Comparison of ENCODE assay signal across 8 cellular contexts in the genomic region with DNA sequence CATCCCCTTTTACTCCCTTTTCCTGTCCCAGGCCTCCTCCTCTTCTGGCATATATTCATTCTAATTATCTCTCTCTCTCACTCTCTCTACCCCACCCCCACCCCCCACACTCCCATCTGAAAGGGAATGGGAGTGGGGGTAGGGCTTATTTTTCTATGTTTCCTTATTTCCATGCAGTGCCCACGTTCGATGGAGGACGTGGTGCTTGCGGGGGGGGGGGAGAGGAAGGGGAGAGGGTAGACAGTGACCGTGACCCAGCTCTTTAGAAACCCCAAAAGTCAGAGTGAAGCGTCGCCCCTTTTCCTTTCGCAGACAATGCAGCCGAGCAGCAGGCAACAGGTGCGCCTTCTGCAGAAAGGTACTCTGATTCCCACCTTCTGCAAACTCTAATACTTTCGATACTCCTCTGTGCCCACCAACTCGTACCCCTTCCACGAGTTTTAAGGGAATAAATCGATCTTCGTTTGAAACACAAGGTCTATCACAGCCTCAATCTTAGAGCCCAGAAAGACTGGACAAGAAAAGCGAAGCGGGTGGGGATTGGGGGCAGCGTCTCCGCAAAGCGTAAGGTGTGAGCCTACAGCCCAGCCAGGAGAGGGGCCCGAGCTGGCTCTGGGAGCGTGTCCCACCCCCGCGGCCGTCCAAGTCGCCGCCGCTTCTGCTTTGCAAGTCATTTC. TPM values are rescaled to one million over a fixed set of nuclear protein-coding genes. Genes with fewer than 3 reads are reported as not detected.
DNase-seq lines count a peak whose midpoint lies in the region; ATAC-seq and TF ChIP-seq lines count a peak whose summit lies in the region.

No MANE protein-coding gene starts in this region.

- peak overlapping the region; percentile 77 for H3K9ac ChIP-seq in HUES6 (ENCODE audit: low read length)

- in situ Hi-C loops in G401 (cut with HindIII; ENCODE audit: low sequenced_read_pairs) = no loop called here

- TF ChIP-seq CTCF in GM20000 (IDR thresholded peaks at IDR 0.05; ENCODE audit: extremely low read depth, missing control alignments) (no peak), cardiac muscle cell (IDR thresholded peaks at IDR 0.05; ENCODE audit: low read depth, low read length) (no peak)

- no peaks in the 10 kb centered on the region for H3K9me3 Mint-ChIP-seq in activated T-cell treated with anti-CD3 and anti-CD28 coated beads, Interleukin-2, amount 50 U/mL, for 4 hours

- peaks cover 18% of the 10 kb centered on the region for H3K36me3 Mint-ChIP-seq in activated T-cell treated with anti-CD3 and anti-CD28 coated beads, Interleukin-2, amount 50 U/mL, for 4 hours (ENCODE audit: insufficient read depth)

- H3K27me3 ChIP-seq in HUES6 (ENCODE audit: control insufficient read depth, insufficient read depth, low read length) (peaks cover 56% of the 10 kb centered on the region), cardiac muscle cell (peaks cover 44% of the 10 kb centered on the region)

- H3K4me1 ChIP-seq in HUES6 (ENCODE audit: control insufficient read depth, insufficient read depth, low read length) (peaks cover 14% of the 10 kb centered on the region), cardiac muscle cell (ENCODE audit: low read depth) (no peaks in the 10 kb centered on the region)

- no peaks in the 10 kb centered on the region for H3K9me3 ChIP-seq in HUES6 (ENCODE audit: control insufficient read depth, insufficient read depth, low read depth, low read length)
- no peaks in the 10 kb centered on the region for H3K9me3 ChIP-seq in cardiac muscle cell (ENCODE audit: low read depth)

- ATAC-seq in activated T-cell treated with anti-CD3 and anti-CD28 coated beads, Interleukin-2, amount 50 U/mL, for 4 hours = peak; percentile 5

- H3K4me1 Mint-ChIP-seq in activated T-cell treated with anti-CD3 and anti-CD28 coated beads, Interleukin-2, amount 50 U/mL, for 4 hours (ENCODE audit: low read depth) = peaks cover 50% of the 10 kb centered on the region

- H3K27ac ChIP-seq in HUES6 (ENCODE audit: low read depth, low read length) (no peak overlapping the region; the same call in 1 of the 2 replicates), cardiac muscle cell (peak overlapping the region; percentile 88)

- H3K4me3 Mint-ChIP-seq in activated T-cell treated with anti-CD3 and anti-CD28 coated beads, Interleukin-2, amount 50 U/mL, for 4 hours = peak overlapping the region; percentile 97

- H3K36me3 ChIP-seq in HUES6 (ENCODE audit: control insufficient read depth, insufficient read depth, low read length) = no peaks in the 10 kb centered on the region
- H3K36me3 ChIP-seq in cardiac muscle cell = no peaks in the 10 kb centered on the region

- peaks cover 10% of the 10 kb centered on the region for H3K27me3 Mint-ChIP-seq in activated T-cell treated with anti-CD3 and anti-CD28 coated beads, Interleukin-2, amount 50 U/mL, for 4 hours (ENCODE audit: low read depth)

- H3K4me3 ChIP-seq in HUES6 (ENCODE audit: low read depth, low read length) = peak overlapping the region; percentile 89
- H3K4me3 ChIP-seq in cardiac muscle cell = peak overlapping the region; percentile 74
- H3K4me3 ChIP-seq in skeletal muscle cell (ENCODE audit: low read depth, low read length) = peak overlapping the region; percentile 75

- DNase-seq in G401 (ENCODE audit: low spot score) (peak; percentile 48), GM20000 (ENCODE audit: low spot score) (peak; percentile 68), cardiac muscle cell (ENCODE audit: low read depth in 1 of 2, low spot score in 1 of 2) (no peak), skeletal muscle cell (ENCODE audit: low read depth) (no peak), SK-N-DZ (ENCODE audit: low spot score) (no peak), activated gamma-delta T cell treated with Interleukin-2 at 50 U/mL for 16 hours (no peak)
- DNase-seq in activated T-cell treated with anti-CD3 and anti-CD28 coated beads, Interleukin-2, amount 50 U/mL, for 4 hours = peak; percentile 18

RNA-seq across cellular contexts. Expression of gene NR4A2, which starts 0.9 kb away (rescaled TPM):
- not detected in 2 replicates for total RNA-seq in G401 (2014; rRNA removed; shearing (Covaris generic))
- 10 to 100 TPM; 27.8 to 29.7 (median 29.6) TPM for total RNA-seq in activated T-cell treated with anti-CD3 and anti-CD28 coated beads, Interleukin-2, amount 50 U/mL, for 4 hours
- total RNA-seq in cardiac muscle cell = 0.04 and 0.36 TPM in 2 replicates
- polyA plus RNA-seq in cardiac muscle cell = 0.17 and 0.35 TPM in 2 replicates
- polyA plus RNA-seq in SK-N-DZ (2014; cell fraction: cytosol; rRNA removed) = 0.13 and 0.28 TPM in 2 replicates
- 0.21 TPM in 1 of 2 replicates, not detected in the other for polyA plus RNA-seq in SK-N-DZ (2014; cell fraction: nucleus; rRNA removed)

Comparison
In these comparisons a context has a peak if more than half of its experiments do, and no peak if none do; other contexts are left out.
1. DNase-seq: peak in G401 (single experiment), GM20000 (single experiment) and activated T-cell treated with anti-CD3 and anti-CD28 coated beads, Interleukin-2, amount 50 U/mL, for 4 hours (single experiment); none in cardiac muscle cell (0 of 2), skeletal muscle cell (single experiment), SK-N-DZ (single experiment) and activated gamma-delta T cell treated with Interleukin-2 at 50 U/mL for 16 hours (single experiment).
2. RNA of gene NR4A2, which starts 0.9 kb away (total RNA-seq): 27.8 to 29.7 TPM in activated T-cell treated with anti-CD3 and anti-CD28 coated beads, Interleukin-2, amount 50 U/mL, for 4 hours; 0.04 to 0.36 TPM in cardiac muscle cell and not detected in G401; every median in the first group is over 10 times any median in the second.
3. Peak in every context shown above with its lines, with median percentiles within 50 percentile points of each other: H3K4me3 ChIP-seq.